In genomic region chr22:17638432-17639237, GRCh38 we compare ENCODE assay signal across 1 cellular context.
TF ChIP-seq lines count a peak whose summit lies in the region.

A gene with protein sequence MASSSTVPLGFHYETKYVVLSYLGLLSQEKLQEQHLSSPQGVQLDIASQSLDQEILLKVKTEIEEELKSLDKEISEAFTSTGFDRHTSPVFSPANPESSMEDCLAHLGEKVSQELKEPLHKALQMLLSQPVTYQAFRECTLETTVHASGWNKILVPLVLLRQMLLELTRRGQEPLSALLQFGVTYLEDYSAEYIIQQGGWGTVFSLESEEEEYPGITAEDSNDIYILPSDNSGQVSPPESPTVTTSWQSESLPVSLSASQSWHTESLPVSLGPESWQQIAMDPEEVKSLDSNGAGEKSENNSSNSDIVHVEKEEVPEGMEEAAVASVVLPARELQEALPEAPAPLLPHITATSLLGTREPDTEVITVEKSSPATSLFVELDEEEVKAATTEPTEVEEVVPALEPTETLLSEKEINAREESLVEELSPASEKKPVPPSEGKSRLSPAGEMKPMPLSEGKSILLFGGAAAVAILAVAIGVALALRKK (plus strand): TSS chr22:17638757. CDS start chr22:17655712, 16,955 bp downstream.

TF ChIP-seq in HepG2, 621 proteins besides CTCF, POLR2A, EP300 and RAD21 (continued from another document and continues in another):
- no peak for TF ChIP-seq ZFP41 (CRISPR knock-in tag; IDR thresholded peaks at IDR 0.05; ENCODE audit: borderline replicate concordance)
- no peak for TF ChIP-seq PRDM10 (CRISPR knock-in tag; IDR thresholded peaks at IDR 0.05; ENCODE audit: low read depth)
- no peak for TF ChIP-seq PRDM4 (CRISPR knock-in tag; IDR thresholded peaks at IDR 0.05; ENCODE audit: borderline replicate concordance)
- no peak for TF ChIP-seq FOXK2 (IDR thresholded peaks at IDR 0.05)
- TF ChIP-seq ZNF547 (CRISPR knock-in tag; IDR thresholded peaks at IDR 0.05): no peak
- peak; percentile 15 for TF ChIP-seq ZNF782 (CRISPR knock-in tag; IDR thresholded peaks at IDR 0.05; ENCODE audit: borderline replicate concordance)
- TF ChIP-seq SMAD3 (CRISPR knock-in tag; IDR thresholded peaks at IDR 0.05): 0 out of 2 replicates have a peak, but pooled peaks have one; percentile 17
- no peak for TF ChIP-seq TRIM22 (IDR thresholded peaks at IDR 0.05)
- TF ChIP-seq ARHGAP35 (CRISPR knock-in tag; IDR thresholded peaks at IDR 0.05; ENCODE audit: borderline replicate concordance): no peak
- TF ChIP-seq RXRA (CRISPR knock-in tag; IDR thresholded peaks at IDR 0.05): no peak; the same call in 1 of the 2 replicates
- TF ChIP-seq, protein P1, sequence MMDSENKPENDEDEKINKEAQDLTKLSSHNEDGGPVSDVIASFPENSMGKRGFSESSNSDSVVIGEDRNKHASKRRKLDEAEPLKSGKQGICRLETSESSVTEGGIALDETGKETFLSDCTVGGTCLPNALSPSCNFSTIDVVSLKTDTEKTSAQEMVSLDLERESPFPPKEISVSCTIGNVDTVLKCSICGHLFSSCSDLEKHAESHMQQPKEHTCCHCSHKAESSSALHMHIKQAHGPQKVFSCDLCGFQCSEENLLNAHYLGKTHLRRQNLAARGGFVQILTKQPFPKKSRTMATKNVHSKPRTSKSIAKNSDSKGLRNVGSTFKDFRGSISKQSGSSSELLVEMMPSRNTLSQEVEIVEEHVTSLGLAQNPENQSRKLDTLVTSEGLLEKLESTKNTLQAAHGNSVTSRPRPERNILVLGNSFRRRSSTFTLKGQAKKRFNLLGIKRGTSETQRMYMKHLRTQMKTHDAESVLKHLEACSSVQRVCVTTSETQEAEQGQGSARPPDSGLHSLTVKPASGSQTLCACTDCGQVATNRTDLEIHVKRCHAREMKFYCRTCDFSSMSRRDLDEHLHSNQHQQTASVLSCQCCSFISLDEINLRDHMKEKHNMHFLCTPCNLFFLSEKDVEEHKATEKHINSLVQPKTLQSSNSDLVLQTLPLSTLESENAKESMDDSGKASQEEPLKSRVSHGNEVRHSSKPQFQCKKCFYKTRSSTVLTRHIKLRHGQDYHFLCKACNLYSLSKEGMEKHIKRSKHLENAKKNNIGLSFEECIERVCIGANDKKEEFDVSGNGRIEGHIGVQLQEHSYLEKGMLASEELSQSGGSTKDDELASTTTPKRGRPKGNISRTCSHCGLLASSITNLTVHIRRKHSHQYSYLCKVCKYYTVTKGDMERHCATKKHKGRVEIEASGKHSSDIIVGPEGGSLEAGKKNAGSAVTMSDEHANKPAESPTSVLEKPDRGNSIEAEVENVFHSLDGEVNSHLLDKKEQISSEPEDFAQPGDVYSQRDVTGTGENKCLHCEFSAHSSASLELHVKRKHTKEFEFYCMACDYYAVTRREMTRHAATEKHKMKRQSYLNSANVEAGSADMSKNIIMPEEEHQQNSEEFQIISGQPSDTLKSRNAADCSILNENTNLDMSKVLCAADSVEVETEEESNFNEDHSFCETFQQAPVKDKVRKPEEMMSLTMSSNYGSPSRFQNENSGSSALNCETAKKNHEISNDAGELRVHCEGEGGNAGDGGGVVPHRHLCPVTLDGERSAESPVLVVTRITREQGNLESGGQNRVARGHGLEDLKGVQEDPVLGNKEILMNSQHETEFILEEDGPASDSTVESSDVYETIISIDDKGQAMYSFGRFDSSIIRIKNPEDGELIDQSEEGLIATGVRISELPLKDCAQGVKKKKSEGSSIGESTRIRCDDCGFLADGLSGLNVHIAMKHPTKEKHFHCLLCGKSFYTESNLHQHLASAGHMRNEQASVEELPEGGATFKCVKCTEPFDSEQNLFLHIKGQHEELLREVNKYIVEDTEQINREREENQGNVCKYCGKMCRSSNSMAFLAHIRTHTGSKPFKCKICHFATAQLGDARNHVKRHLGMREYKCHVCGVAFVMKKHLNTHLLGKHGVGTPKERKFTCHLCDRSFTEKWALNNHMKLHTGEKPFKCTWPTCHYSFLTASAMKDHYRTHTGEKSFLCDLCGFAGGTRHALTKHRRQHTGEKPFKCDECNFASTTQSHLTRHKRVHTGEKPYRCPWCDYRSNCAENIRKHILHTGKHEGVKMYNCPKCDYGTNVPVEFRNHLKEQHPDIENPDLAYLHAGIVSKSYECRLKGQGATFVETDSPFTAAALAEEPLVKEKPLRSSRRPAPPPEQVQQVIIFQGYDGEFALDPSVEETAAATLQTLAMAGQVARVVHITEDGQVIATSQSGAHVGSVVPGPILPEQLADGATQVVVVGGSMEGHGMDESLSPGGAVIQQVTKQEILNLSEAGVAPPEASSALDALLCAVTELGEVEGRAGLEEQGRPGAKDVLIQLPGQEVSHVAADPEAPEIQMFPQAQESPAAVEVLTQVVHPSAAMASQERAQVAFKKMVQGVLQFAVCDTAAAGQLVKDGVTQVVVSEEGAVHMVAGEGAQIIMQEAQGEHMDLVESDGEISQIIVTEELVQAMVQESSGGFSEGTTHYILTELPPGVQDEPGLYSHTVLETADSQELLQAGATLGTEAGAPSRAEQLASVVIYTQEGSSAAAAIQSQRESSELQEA (CRISPR knock-in tag; IDR thresholded peaks at IDR 0.05; ENCODE audit: not compliant biosample characterization): peak; percentile 33
- TF ChIP-seq PLRG1 (conservative IDR thresholded peaks at IDR 0.05): no peak
- no peak for TF ChIP-seq FOXO4 (CRISPR knock-in tag; conservative IDR thresholded peaks at IDR 0.05)
- peak; percentile 97 for TF ChIP-seq ZBTB42 (CRISPR knock-in tag; IDR thresholded peaks at IDR 0.05)
- TF ChIP-seq, protein P2, sequence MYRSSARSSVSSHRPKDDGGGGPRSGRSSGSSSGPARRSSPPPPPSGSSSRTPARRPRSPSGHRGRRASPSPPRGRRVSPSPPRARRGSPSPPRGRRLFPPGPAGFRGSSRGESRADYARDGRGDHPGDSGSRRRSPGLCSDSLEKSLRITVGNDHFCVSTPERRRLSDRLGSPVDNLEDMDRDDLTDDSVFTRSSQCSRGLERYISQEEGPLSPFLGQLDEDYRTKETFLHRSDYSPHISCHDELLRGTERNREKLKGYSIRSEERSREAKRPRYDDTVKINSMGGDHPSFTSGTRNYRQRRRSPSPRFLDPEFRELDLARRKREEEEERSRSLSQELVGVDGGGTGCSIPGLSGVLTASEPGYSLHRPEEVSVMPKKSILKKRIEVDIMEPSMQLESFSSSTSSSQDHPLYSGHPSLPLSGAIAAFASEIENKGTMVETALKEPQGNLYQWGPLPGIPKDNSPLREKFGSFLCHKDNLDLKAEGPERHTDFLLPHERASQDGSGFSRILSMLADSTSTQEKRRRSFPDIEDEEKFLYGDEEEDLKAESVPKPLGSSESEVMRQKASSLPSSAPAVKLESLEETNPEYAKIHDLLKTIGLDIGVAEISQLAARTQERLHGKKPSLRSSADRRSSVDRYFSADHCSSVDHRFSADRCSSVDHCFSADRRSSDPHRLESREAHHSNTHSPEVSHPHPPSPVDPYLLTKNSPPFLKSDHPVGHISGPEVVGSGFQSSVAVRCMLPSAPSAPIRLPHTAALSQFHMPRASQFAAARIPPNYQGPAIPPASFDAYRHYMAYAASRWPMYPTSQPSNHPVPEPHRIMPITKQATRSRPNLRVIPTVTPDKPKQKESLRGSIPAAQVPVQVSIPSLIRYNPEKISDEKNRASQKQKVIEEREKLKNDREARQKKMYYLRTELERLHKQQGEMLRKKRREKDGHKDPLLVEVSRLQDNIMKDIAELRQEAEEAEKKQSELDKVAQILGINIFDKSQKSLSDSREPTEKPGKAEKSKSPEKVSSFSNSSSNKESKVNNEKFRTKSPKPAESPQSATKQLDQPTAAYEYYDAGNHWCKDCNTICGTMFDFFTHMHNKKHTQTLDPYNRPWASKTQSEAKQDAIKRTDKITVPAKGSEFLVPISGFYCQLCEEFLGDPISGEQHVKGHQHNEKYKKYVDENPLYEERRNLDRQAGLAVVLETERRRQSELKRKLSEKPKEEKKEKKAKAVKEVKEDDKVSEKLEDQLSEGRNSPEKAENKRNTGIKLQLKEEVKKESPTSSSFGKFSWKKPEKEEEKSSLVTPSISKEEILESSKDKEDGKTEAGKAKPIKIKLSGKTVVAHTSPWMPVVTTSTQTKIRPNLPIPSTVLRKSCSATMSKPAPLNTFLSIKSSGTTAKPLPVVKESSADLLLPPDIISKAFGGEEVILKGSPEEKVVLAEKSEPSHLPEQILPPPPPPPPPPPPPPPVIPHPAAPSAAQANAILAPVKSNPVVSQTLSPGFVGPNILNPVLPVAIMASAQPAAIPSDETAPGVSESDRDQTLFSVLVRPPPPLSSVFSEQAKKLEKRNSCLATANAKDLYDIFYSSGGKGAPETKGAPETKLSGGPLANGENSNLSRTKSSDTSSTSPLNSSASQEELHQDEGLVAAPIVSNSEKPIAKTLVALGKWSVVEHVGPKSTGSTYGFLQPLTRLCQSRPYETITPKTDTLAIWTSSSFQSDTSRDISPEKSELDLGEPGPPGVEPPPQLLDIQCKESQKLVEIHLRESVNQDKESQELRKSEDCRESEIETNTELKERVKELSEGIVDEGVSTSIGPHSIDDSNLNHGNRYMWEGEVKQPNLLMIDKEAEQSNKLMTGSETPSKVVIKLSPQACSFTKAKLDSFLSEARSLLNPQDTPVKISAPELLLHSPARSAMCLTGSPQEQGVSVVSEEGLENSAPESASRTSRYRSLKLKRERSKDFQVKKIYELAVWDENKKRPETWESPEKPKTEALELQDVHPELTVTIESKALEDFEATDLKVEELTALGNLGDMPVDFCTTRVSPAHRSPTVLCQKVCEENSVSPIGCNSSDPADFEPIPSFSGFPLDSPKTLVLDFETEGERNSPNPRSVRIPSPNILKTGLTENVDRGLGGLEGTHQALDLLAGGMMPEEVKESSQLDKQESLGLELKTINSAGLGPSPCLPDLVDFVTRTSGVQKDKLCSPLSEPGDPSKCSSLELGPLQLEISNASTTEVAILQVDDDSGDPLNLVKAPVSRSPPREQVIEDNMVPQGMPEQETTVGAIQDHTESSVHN (CRISPR knock-in tag; IDR thresholded peaks at IDR 0.05): no peak
- TF ChIP-seq ZNF766 (CRISPR knock-in tag; IDR thresholded peaks at IDR 0.05; ENCODE audit: borderline replicate concordance): 0 out of 2 replicates have a peak, but pooled peaks have one; percentile 71
